14 cellular contexts compared by ENCODE assay signal in genomic region chr7:2823124-2823523, GRCh38. TPM values are rescaled to one million over a fixed set of nuclear protein-coding genes. Genes with fewer than 3 reads are reported as not detected.
DNase-seq lines count a peak whose midpoint lies in the region; ATAC-seq and TF ChIP-seq lines count a peak whose summit lies in the region.
"Had no signal": no experiment of that assay in that cellular context is flagged by ENCODE, and none has a peak within 500 bp of the region (broad histone marks: within the 10 kb centered on the region; RNA-seq: fewer than 3 reads in every experiment).

No MANE protein-coding gene starts in this region.

- peak overlapping the region; percentile 40 for H3K14ac ChIP-seq in trophoblast cell (ENCODE audit: low read length)

- no peak overlapping the region for H4K8ac ChIP-seq in trophoblast cell (ENCODE audit: low read depth, low read length)

- H3K36me3 Mint-ChIP-seq in HFFc6 (ENCODE audit: low read depth), result peaks cover 20% of the 10 kb centered on the region
- H3K36me3 Mint-ChIP-seq in stimulated activated effector memory CD8-positive, alpha-beta T cell treated with anti-CD3 and anti-CD28 coated beads, Interleukin-12 subunit alpha, Interleukin-12 subunit beta, amount 100 ng/mL, for 72 hours, result peaks cover 4% of the 10 kb centered on the region

- no peaks in the 10 kb centered on the region for H3K27me3 Mint-ChIP-seq in HFFc6 (ENCODE audit: insufficient read depth)

- peak overlapping the region; percentile 48 for H3K18ac ChIP-seq in trophoblast cell (ENCODE audit: low read length)

- H3K4me1 ChIP-seq in adipocyte (ENCODE audit: control insufficient read depth, insufficient read depth, low read length) (peaks cover 79% of the 10 kb centered on the region), left ventricle myocardium inferior (peaks cover 93% of the 10 kb centered on the region), trophoblast cell (ENCODE audit: control insufficient read depth in 1 of 2, insufficient read depth in 2 of 2, low read length in 2 of 2) (peaks cover 53 to 62% of the 10 kb centered on the region in 2 experiments)

- H2AFZ ChIP-seq in trophoblast cell (ENCODE audit: insufficient read depth, low read length, poor library complexity), result no peak overlapping the region

- no peaks in the 10 kb centered on the region for H3K9me3 Mint-ChIP-seq in HFFc6
- H3K9me3 Mint-ChIP-seq in stimulated activated effector memory CD8-positive, alpha-beta T cell treated with anti-CD3 and anti-CD28 coated beads, Interleukin-12 subunit alpha, Interleukin-12 subunit beta, amount 100 ng/mL, for 72 hours, result no peaks in the 10 kb centered on the region

- H3K4me2 ChIP-seq in trophoblast cell (ENCODE audit: low read length), result no peak overlapping the region

- H3K9me3 ChIP-seq in adipocyte (ENCODE audit: control insufficient read depth, low read length) (no peaks in the 10 kb centered on the region), left ventricle myocardium inferior (replicated peaks) (no peaks in the 10 kb centered on the region), trophoblast cell (ENCODE audit: insufficient read depth, low read depth, low read length) (no peaks in the 10 kb centered on the region)
- H3K9me3 ChIP-seq: BE2C, HAP-1 had no signal

- ATAC-seq in GM21619 (IDR thresholded peaks at IDR 0.05; ENCODE audit: unreplicated experiment) (no peak), HG03139 (IDR thresholded peaks at IDR 0.05; ENCODE audit: unreplicated experiment) (no peak)
- ATAC-seq in stimulated activated effector memory CD8-positive, alpha-beta T cell treated with anti-CD3 and anti-CD28 coated beads, Interleukin-12 subunit alpha, Interleukin-12 subunit beta, amount 100 ng/mL, for 72 hours, result no peak

- no peak overlapping the region for H3K23ac ChIP-seq in trophoblast cell (ENCODE audit: low read length)

- H3K27ac Mint-ChIP-seq in HFFc6, result peak overlapping the region; percentile 97
- no peak overlapping the region for H3K27ac Mint-ChIP-seq in stimulated activated effector memory CD8-positive, alpha-beta T cell treated with anti-CD3 and anti-CD28 coated beads, Interleukin-12 subunit alpha, Interleukin-12 subunit beta, amount 100 ng/mL, for 72 hours

- no peak for TF ChIP-seq CTCF in HFFc6 (IDR thresholded peaks at IDR 0.05)
- TF ChIP-seq CTCF in left ventricle myocardium inferior (IDR thresholded peaks at IDR 0.05; ENCODE audit: borderline replicate concordance), result no peak

- H3K27me3 ChIP-seq in adipocyte (replicated peaks; ENCODE audit: control insufficient read depth, insufficient read depth, low read length) (no peaks in the 10 kb centered on the region), left ventricle myocardium inferior (ENCODE audit: low read depth) (no peaks in the 10 kb centered on the region), trophoblast cell (ENCODE audit: insufficient read depth, low read length) (no peaks in the 10 kb centered on the region)
- H3K27me3 ChIP-seq: BE2C had no signal

- H2AK5ac ChIP-seq in trophoblast cell (ENCODE audit: low read length), result no peak overlapping the region

- H2BK120ac ChIP-seq in trophoblast cell (ENCODE audit: insufficient read depth, low read length, poor library complexity), result peak overlapping the region; percentile 8

- no CpG with 5 or more reads among the region's 6 CpGs for WGBS in trophoblast cell (ENCODE audit: extremely low coverage, insufficient coverage, insufficient read length)

- H3K4me3 Mint-ChIP-seq in HFFc6, result no peak overlapping the region
- no peak overlapping the region for H3K4me3 Mint-ChIP-seq in stimulated activated effector memory CD8-positive, alpha-beta T cell treated with anti-CD3 and anti-CD28 coated beads, Interleukin-12 subunit alpha, Interleukin-12 subunit beta, amount 100 ng/mL, for 72 hours

- intact Hi-C loops in left ventricle myocardium inferior (cut with micrococcal nuclease), result no loop called here

- H4K91ac ChIP-seq in trophoblast cell (ENCODE audit: low read depth, low read length), result no peak overlapping the region

- H3K79me1 ChIP-seq in trophoblast cell (ENCODE audit: low read length), result peaks cover 50% of the 10 kb centered on the region

- DNase-seq in HFFc6 (no peak), adipocyte (ENCODE audit: low read depth) (no peak), left ventricle myocardium inferior (no peak), trophoblast cell (no peak), putamen (ENCODE audit: low spot score) (no peak)
- DNase-seq in stimulated activated effector memory CD8-positive, alpha-beta T cell treated with anti-CD3 and anti-CD28 coated beads, Interleukin-12 subunit alpha, Interleukin-12 subunit beta, amount 100 ng/mL, for 72 hours (ENCODE audit: low spot score in 2 of 2), result no peak
- DNase-seq: activated CD4-positive, alpha-beta T cell treated with anti-CD3 and anti-CD28 coated beads, Interleukin-2, amount 50 U/mL, for 4 hours; BE2C; midbrain; NCI-H2171; stimulated activated CD4-positive, alpha-beta T cell treated with anti-CD3 and anti-CD28 coated beads, Interleukin-1b, Interleukin-23, amount 100 ng/mL, for 48 hours had no signal

- H4K12ac ChIP-seq in trophoblast cell (ENCODE audit: low read depth, low read length), result no peak overlapping the region

- H3K9ac ChIP-seq in adipocyte (ENCODE audit: low read length) (peak overlapping the region; percentile 2), trophoblast cell (ENCODE audit: low read length) (no peak overlapping the region)

- peak overlapping the region; percentile 82 for H3K4ac ChIP-seq in trophoblast cell (ENCODE audit: low read depth, low read length)

- H3K36me3 ChIP-seq in adipocyte (ENCODE audit: control insufficient read depth, insufficient read depth, low read length, severe bottlenecking), result no peaks in the 10 kb centered on the region
- H3K36me3 ChIP-seq in left ventricle myocardium inferior, result no peaks in the 10 kb centered on the region
- peaks cover 0 to 9% of the 10 kb centered on the region in 2 experiments for H3K36me3 ChIP-seq in trophoblast cell (ENCODE audit: control insufficient read depth in 1 of 2, insufficient read depth in 2 of 2, low read length in 2 of 2)
- H3K36me3 ChIP-seq: BE2C, HAP-1 had no signal

- H3K79me2 ChIP-seq in trophoblast cell (ENCODE audit: control insufficient read depth, insufficient read depth, low read length, poor library complexity), result peaks cover 48% of the 10 kb centered on the region

- H3K27ac ChIP-seq in left ventricle myocardium inferior (replicated peaks) (peak overlapping the region; percentile 68), trophoblast cell (ENCODE audit: low read depth, low read length) (peak overlapping the region; percentile 95)

- peak overlapping the region; percentile 66 for H2BK12ac ChIP-seq in trophoblast cell (ENCODE audit: low read length)

- H3K4me3 ChIP-seq in adipocyte (ENCODE audit: low read length) (peak overlapping the region; percentile 14), left ventricle myocardium inferior (peak overlapping the region; percentile 12), trophoblast cell (ENCODE audit: low read depth, low read length) (no peak overlapping the region)
- H3K4me3 ChIP-seq: HAP-1 had no signal

- H3K4me1 Mint-ChIP-seq in HFFc6 (ENCODE audit: low read depth), result peaks cover 93% of the 10 kb centered on the region
- peaks cover 58% of the 10 kb centered on the region for H3K4me1 Mint-ChIP-seq in stimulated activated effector memory CD8-positive, alpha-beta T cell treated with anti-CD3 and anti-CD28 coated beads, Interleukin-12 subunit alpha, Interleukin-12 subunit beta, amount 100 ng/mL, for 72 hours

- peak overlapping the region; percentile 70 for H2BK5ac ChIP-seq in trophoblast cell (ENCODE audit: low read depth, low read length, poor library complexity)

RNA-seq across cellular contexts. Expression of gene GNA12, which starts 21.0 kb away (rescaled TPM):
- total RNA-seq in HFFc6 (2021; fragmentation: NEBNext Ultra II Directional; extraction: Animal tissue kit (Norgen Biotek cat#: 25700)), result 10 to 100 TPM; 52.9 to 61.9 (median 57.6) TPM
- 43.0 TPM for total RNA-seq in left ventricle myocardium inferior
- 166 and 173 TPM in 2 replicates for polyA plus RNA-seq in trophoblast cell (2013)
